In genomic region chr7:128937647-128938523, GRCh38 we compare ENCODE assay signal across 8 cellular contexts. TPM values are rescaled to one million over a fixed set of nuclear protein-coding genes. Genes with fewer than 3 reads are reported as not detected.
DNase-seq lines count a peak whose midpoint lies in the region; ATAC-seq, FAIRE-seq and TF ChIP-seq lines count a peak whose summit lies in the region.

IRF5 (plus strand) TSS chr7:128937927; CDS start chr7:128942082, 4,155 bp downstream.

- no peaks in the 10 kb centered on the region for H3K4me1 ChIP-seq in RWPE2 (ENCODE audit: insufficient read depth, poor library complexity, severe bottlenecking)
- peaks cover 39% of the 10 kb centered on the region for H3K4me1 ChIP-seq in effector memory CD4-positive, alpha-beta T cell (ENCODE audit: control insufficient read depth, insufficient read depth, low read length, poor library complexity, severe bottlenecking)

- H3K9me3 ChIP-seq in RWPE2 (ENCODE audit: severe bottlenecking): no peaks in the 10 kb centered on the region
- no peaks in the 10 kb centered on the region for H3K9me3 ChIP-seq in effector memory CD4-positive, alpha-beta T cell (ENCODE audit: control insufficient read depth, low read length)

- no peak for TF ChIP-seq CTCF in RWPE2 (IDR thresholded peaks at IDR 0.05; ENCODE audit: poor library complexity, severe bottlenecking)

- DNase-seq in D341Med (ENCODE audit: low spot score) (peak; percentile 76), H54 (ENCODE audit: insufficient read length, low spot score) (peak; percentile 81), RWPE2 (ENCODE audit: low spot score) (peak; percentile 68), midbrain (lab: John Stamatoyannopoulos, UW) (peak; percentile 13), ureter (ENCODE audit: low spot score) (no peak), AG08396 (ENCODE audit: low spot score) (no peak)
- DNase-seq in effector memory CD4-positive, alpha-beta T cell: no peak

- H3K36me3 ChIP-seq in RWPE2 (ENCODE audit: low read depth): no peaks in the 10 kb centered on the region
- no peaks in the 10 kb centered on the region for H3K36me3 ChIP-seq in effector memory CD4-positive, alpha-beta T cell (ENCODE audit: control insufficient read depth, insufficient read depth, low read length)

- H3K27ac ChIP-seq in RWPE2 (ENCODE audit: poor library complexity, severe bottlenecking): no peak within 1 kb of the TSS
- H3K27ac ChIP-seq in effector memory CD4-positive, alpha-beta T cell (ENCODE audit: insufficient read depth, low read length, poor library complexity, severe bottlenecking): peak within 1 kb of the TSS; percentile 70

- no peak for FAIRE-seq in H54 (lab: Jason Lieb, UNC)

- ATAC-seq in RWPE2 (ENCODE audit: low read depth): peak; percentile 85
- no peak for ATAC-seq in HG02870 (IDR thresholded peaks at IDR 0.05; ENCODE audit: unreplicated experiment)

- TF ChIP-seq POLR2A in H54 (IDR thresholded peaks at IDR 0.05; ENCODE audit: low read depth, low read length): no peak; the same call in 1 of the 2 replicates

- H3K4me3 ChIP-seq in RWPE2 (ENCODE audit: severe bottlenecking): peak within 1 kb of the TSS; percentile 80
- peak within 1 kb of the TSS; percentile 86 for H3K4me3 ChIP-seq in effector memory CD4-positive, alpha-beta T cell (ENCODE audit: insufficient read depth, low read depth, low read length, poor library complexity, severe bottlenecking)

- H3K27me3 ChIP-seq in RWPE2 (ENCODE audit: insufficient read depth, poor library complexity, severe bottlenecking): no peaks in the 10 kb centered on the region
- no peaks in the 10 kb centered on the region for H3K27me3 ChIP-seq in effector memory CD4-positive, alpha-beta T cell (replicated peaks; ENCODE audit: control insufficient read depth, insufficient read depth, low read length, poor library complexity, severe bottlenecking)

RNA-seq across cellular contexts. Expression of gene IRF5, which starts in this region (rescaled TPM):
- total RNA-seq in ureter: 32.0 TPM

Comparison
In these comparisons a context has a peak if more than half of its experiments do, and no peak if none do; other contexts are left out.
1. DNase-seq: peak in D341Med (single experiment), H54 (single experiment), RWPE2 (single experiment) and midbrain (single experiment); none in effector memory CD4-positive, alpha-beta T cell (0 of 3), ureter (single experiment) and AG08396 (single experiment).